In genomic region chr7:134548877-134549276, GRCh38 we compare ENCODE assay signal across 8 cellular contexts. TPM values are rescaled to one million over a fixed set of nuclear protein-coding genes. Genes with fewer than 3 reads are reported as not detected.
DNase-seq lines count a peak whose midpoint lies in the region; ATAC-seq and TF ChIP-seq lines count a peak whose summit lies in the region.

TSS of gene AKR1B15 (plus strand) at chr7:134549110. CDS start at chr7:134564620, 15,510 bp downstream.

- peak within 1 kb of the TSS; percentile 67 to 77 for H3K27ac ChIP-seq in right atrium auricular region
- H3K27ac ChIP-seq in heart left ventricle: no peak within 1 kb of the TSS
- no peak within 1 kb of the TSS for H3K27ac ChIP-seq in SK-N-MC
- no peak within 1 kb of the TSS for H3K27ac ChIP-seq in trophoblast cell (ENCODE audit: low read depth, low read length)

- DNase-seq in right atrium auricular region (ENCODE audit: low spot score): no peak
- no peak for DNase-seq in heart left ventricle
- DNase-seq in SK-N-MC (ENCODE audit: low read depth, low spot score): no peak
- peak; percentile 85 to 92 for DNase-seq in trophoblast cell
- DNase-seq in NCI-H1105 treated with DMSO at 0.1 percent for 48 hours (lab: John Stamatoyannopoulos, UW): no peak
- DNase-seq in T-helper 9 cell: no peak
- no peak for DNase-seq in NCI-H510A treated with DMSO at 0.1 percent for 48 hours (lab: John Stamatoyannopoulos, UW)

- H3K4me2 ChIP-seq in trophoblast cell (ENCODE audit: low read length): no peak within 1 kb of the TSS

- TF ChIP-seq CTCF in right atrium auricular region (IDR thresholded peaks at IDR 0.05) (no peak), heart left ventricle (IDR thresholded peaks at IDR 0.05) (no peak)

- no peak within 1 kb of the TSS for H4K8ac ChIP-seq in trophoblast cell (ENCODE audit: low read depth, low read length)

- ATAC-seq in heart left ventricle: no peak
- ATAC-seq in HG02840 (IDR thresholded peaks at IDR 0.05; ENCODE audit: low FRiP score, unreplicated experiment): peak; percentile 83

- no peak within 1 kb of the TSS for H4K12ac ChIP-seq in trophoblast cell (ENCODE audit: low read depth, low read length)

- no peak for TF ChIP-seq POLR2A in heart left ventricle (IDR thresholded peaks at IDR 0.05)

- no peak within 1 kb of the TSS for H2AFZ ChIP-seq in trophoblast cell (ENCODE audit: insufficient read depth, low read length, poor library complexity)

- H2AK5ac ChIP-seq in trophoblast cell (ENCODE audit: low read length): no peak within 1 kb of the TSS

- H3K36me3 ChIP-seq in right atrium auricular region (no peaks in the 10 kb centered on the region), heart left ventricle (no peaks in the 10 kb centered on the region), SK-N-MC (ENCODE audit: insufficient read depth, low read length) (no peaks in the 10 kb centered on the region), trophoblast cell (ENCODE audit: control insufficient read depth in 1 of 2, insufficient read depth in 2 of 2, low read length in 2 of 2) (no peaks in the 10 kb centered on the region)

- H3K9me3 ChIP-seq in right atrium auricular region (no peaks in the 10 kb centered on the region), heart left ventricle (no peaks in the 10 kb centered on the region), SK-N-MC (ENCODE audit: low read depth, low read length) (no peaks in the 10 kb centered on the region), trophoblast cell (ENCODE audit: insufficient read depth, low read depth, low read length) (no peaks in the 10 kb centered on the region)

- no peak within 1 kb of the TSS for H3K4ac ChIP-seq in trophoblast cell (ENCODE audit: low read depth, low read length)

- H4K91ac ChIP-seq in trophoblast cell (ENCODE audit: low read depth, low read length): no peak within 1 kb of the TSS

- H3K4me1 ChIP-seq in right atrium auricular region (peaks cover 0 to 18% of the 10 kb centered on the region in 2 donors), heart left ventricle (peaks cover 0 to 13% (median 0%) of the 10 kb centered on the region in 12 donors), trophoblast cell (ENCODE audit: control insufficient read depth in 1 of 2, insufficient read depth in 2 of 2, low read length in 2 of 2) (peaks cover 8% of the 10 kb centered on the region in 2 experiments)

- no peaks in the 10 kb centered on the region for H3K27me3 ChIP-seq in right atrium auricular region
- peaks cover 0 to 2% (median 0%) of the 10 kb centered on the region in 9 donors for H3K27me3 ChIP-seq in heart left ventricle
- no peaks in the 10 kb centered on the region for H3K27me3 ChIP-seq in trophoblast cell (ENCODE audit: insufficient read depth, low read length)

- no peak within 1 kb of the TSS for H3K18ac ChIP-seq in trophoblast cell (ENCODE audit: low read length)

- intact Hi-C loops in heart left ventricle (cut with DNase I): loop anchor here in 5 of 10 donors (5.0 to 10.0 kb wide), 4 partner anchors 53 to 117 kb away; no protein-coding TSS in a partner anchor

- no peak within 1 kb of the TSS for H3K9ac ChIP-seq in SK-N-MC (ENCODE audit: insufficient read length)
- no peak within 1 kb of the TSS for H3K9ac ChIP-seq in trophoblast cell (ENCODE audit: low read length)

- no peak within 1 kb of the TSS for H2BK12ac ChIP-seq in trophoblast cell (ENCODE audit: low read length)

- H2BK5ac ChIP-seq in trophoblast cell (ENCODE audit: low read depth, low read length, poor library complexity): no peak within 1 kb of the TSS

- no peaks in the 10 kb centered on the region for H3K79me1 ChIP-seq in trophoblast cell (ENCODE audit: low read length)

- H3K14ac ChIP-seq in trophoblast cell (ENCODE audit: low read length): no peak within 1 kb of the TSS

- H3K23ac ChIP-seq in trophoblast cell (ENCODE audit: low read length): no peak within 1 kb of the TSS

- H2BK120ac ChIP-seq in trophoblast cell (ENCODE audit: insufficient read depth, low read length, poor library complexity): no peak within 1 kb of the TSS

- H3K4me3 ChIP-seq in right atrium auricular region: no peak within 1 kb of the TSS
- peak within 1 kb of the TSS in 3 of 12 donors; percentile 40 to 50 (median 44) for H3K4me3 ChIP-seq in heart left ventricle
- peak within 1 kb of the TSS; percentile 68 for H3K4me3 ChIP-seq in SK-N-MC
- H3K4me3 ChIP-seq in trophoblast cell (ENCODE audit: low read depth, low read length): no peak within 1 kb of the TSS

- 77 to 81% (median 78%) methylated on average over 14 of the region's 14 CpGs for WGBS in heart left ventricle, 4 donors
- WGBS in trophoblast cell (ENCODE audit: extremely low coverage, insufficient coverage, insufficient read length): no CpG with 5 or more reads among the region's 14 CpGs

- H3K79me2 ChIP-seq in trophoblast cell (ENCODE audit: control insufficient read depth, insufficient read depth, low read length, poor library complexity): no peaks in the 10 kb centered on the region

RNA-seq across cellular contexts. Expression of gene AKR1B15, which starts in this region (rescaled TPM):
- total RNA-seq in right atrium auricular region (under 1 TPM in 1 of 2 donors, not detected in 1; 0.20 TPM), heart left ventricle (not detected)
- not detected for polyA plus RNA-seq in heart left ventricle
- 0.05 and 0.06 TPM in 2 replicates for polyA plus RNA-seq in trophoblast cell (2013)

Comparison
In these comparisons a context has a peak if more than half of its experiments do, and no peak if none do; other contexts are left out.
1. H3K27ac ChIP-seq: peak in right atrium auricular region (2 of 2); none in heart left ventricle (0 of 12), SK-N-MC (single experiment) and trophoblast cell (single experiment).
2. DNase-seq: peak in trophoblast cell (2 of 2); none in right atrium auricular region (single experiment), heart left ventricle (0 of 5), SK-N-MC (single experiment), NCI-H1105 treated with DMSO at 0.1 percent for 48 hours (single experiment), T-helper 9 cell (single experiment) and NCI-H510A treated with DMSO at 0.1 percent for 48 hours (single experiment).